In the genomic region with DNA sequence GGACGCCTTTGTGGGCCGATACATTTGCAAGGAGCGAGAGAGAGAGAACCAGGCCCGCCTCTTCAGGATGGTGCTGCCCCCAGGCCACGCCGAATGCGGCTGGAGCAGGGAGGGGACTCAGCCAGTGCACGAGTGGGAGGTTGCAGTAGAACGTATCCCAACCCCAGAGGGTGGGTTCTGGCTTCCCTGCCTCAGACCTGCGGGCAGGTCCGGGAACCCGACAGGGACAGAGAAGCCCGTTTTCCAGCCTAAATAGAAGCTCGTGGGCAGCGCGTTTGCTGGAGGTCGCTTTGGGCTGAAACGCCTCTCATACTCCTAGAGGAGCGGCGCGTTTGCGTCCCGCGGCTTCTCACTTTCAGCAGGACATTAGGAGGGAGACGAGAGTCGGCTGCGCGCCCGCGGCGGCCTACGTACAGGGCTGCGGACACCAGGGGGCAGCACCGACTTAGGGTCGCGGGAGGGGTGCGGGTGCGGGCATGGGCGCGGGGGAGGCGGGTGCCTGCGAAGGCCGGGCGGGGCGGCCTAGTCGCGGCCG, we compare ENCODE assay signal across 7 cellular contexts. TPM values are rescaled to one million over a fixed set of nuclear protein-coding genes. Genes with fewer than 3 reads are reported as not detected.
DNase-seq lines count a peak whose midpoint lies in the region; ATAC-seq, FAIRE-seq and TF ChIP-seq lines count a peak whose summit lies in the region.

No MANE protein-coding gene starts in this region.

- no peak overlapping the region for H3K27ac ChIP-seq in astrocyte (ENCODE audit: low read depth, low read length)
- H3K27ac ChIP-seq in small intestine (ENCODE audit: low read depth in 1 of 2, low read length in 1 of 2), result peak overlapping the region in 1 of 2 donors; percentile 45

- H3K4me1 Mint-ChIP-seq in astrocyte (ENCODE audit: low read depth, unreplicated experiment), result no peaks in the 10 kb centered on the region

- DNase-seq in H7 (peak; percentile 95), T-helper 22 cell (ENCODE audit: low read depth) (peak; percentile 51), astrocyte (ENCODE audit: low read depth) (peak; percentile 57), small intestine (peak; percentile 53), NCI-H2171 (lab: John Stamatoyannopoulos, UW) (no peak)

- H3K27me3 ChIP-seq in H7 (ENCODE audit: control insufficient read depth, insufficient read depth, low read length) (peaks cover 92% of the 10 kb centered on the region), astrocyte (ENCODE audit: insufficient read depth, low read length) (peaks cover 3% of the 10 kb centered on the region), small intestine (ENCODE audit: control insufficient read depth in 2 of 2, insufficient read depth in 2 of 2, low read length in 2 of 2) (peaks cover 6 to 25% of the 10 kb centered on the region in 2 donors)

- H3K4me1 ChIP-seq in astrocyte (ENCODE audit: insufficient read depth, low read length) (peaks cover 21% of the 10 kb centered on the region), small intestine (ENCODE audit: control insufficient read depth in 2 of 2, insufficient read depth in 1 of 2, low read depth in 1 of 2, low read length in 1 of 2) (no peaks in the 10 kb centered on the region)

- H3K36me3 ChIP-seq in H7 (replicated peaks; ENCODE audit: control insufficient read depth, insufficient read depth, low read length), result no peaks in the 10 kb centered on the region
- no peaks in the 10 kb centered on the region for H3K36me3 ChIP-seq in astrocyte (ENCODE audit: insufficient read depth, low read length)
- no peaks in the 10 kb centered on the region for H3K36me3 ChIP-seq in small intestine (ENCODE audit: control insufficient read depth in 2 of 2, insufficient read depth in 2 of 2, low read length in 2 of 2)

- H3K9me3 Mint-ChIP-seq in astrocyte (ENCODE audit: unreplicated experiment), result no peaks in the 10 kb centered on the region

- H4K20me1 ChIP-seq in astrocyte (ENCODE audit: insufficient read depth, low read length), result peaks cover 19% of the 10 kb centered on the region

- peaks cover 19% of the 10 kb centered on the region for H3K79me2 ChIP-seq in astrocyte (ENCODE audit: insufficient read depth, low read length)

- H3K4me3 Mint-ChIP-seq in astrocyte (ENCODE audit: unreplicated experiment), result peak overlapping the region; percentile 27

- no peak for ATAC-seq in HG03196 (IDR thresholded peaks at IDR 0.05; ENCODE audit: unreplicated experiment)

- WGBS in small intestine, 3 donors, result 2 to 5% (median 5%) methylated on average over 30 to 48 of the region's 48 CpGs

- peaks cover 48% of the 10 kb centered on the region for H3K27me3 Mint-ChIP-seq in astrocyte (ENCODE audit: low read depth, unreplicated experiment)

- peaks cover 2% of the 10 kb centered on the region for H3K36me3 Mint-ChIP-seq in astrocyte (ENCODE audit: low read depth, unreplicated experiment)

- peak overlapping the region; percentile 88 for H3K4me2 ChIP-seq in astrocyte (ENCODE audit: low read length)

- H3K9ac ChIP-seq in astrocyte (ENCODE audit: low read length), result no peak overlapping the region

- H3K9me3 ChIP-seq in astrocyte (ENCODE audit: insufficient read depth, low read depth, low read length) (no peaks in the 10 kb centered on the region), iPS-18c (ENCODE audit: control insufficient read depth, insufficient read depth, low read length) (peaks cover 8% of the 10 kb centered on the region), small intestine (ENCODE audit: control insufficient read depth, low read depth) (no peaks in the 10 kb centered on the region)

- H3K27ac Mint-ChIP-seq in astrocyte (ENCODE audit: unreplicated experiment), result no peak overlapping the region

- peak overlapping the region; percentile 89 for H2AFZ ChIP-seq in astrocyte (ENCODE audit: low read depth, low read length)

- H3K4me3 ChIP-seq in H7 (ENCODE audit: insufficient read depth, low read depth, low read length) (peak overlapping the region; percentile 68), astrocyte (ENCODE audit: insufficient read depth, low read depth, low read length) (no peak overlapping the region), iPS-18c (ENCODE audit: insufficient read depth, low read depth, low read length) (peak overlapping the region; percentile 66), small intestine (ENCODE audit: low read depth in 1 of 2, low read length in 2 of 2) (peak overlapping the region in 1 of 2 donors; percentile 52)

- FAIRE-seq in astrocyte (lab: Jason Lieb, UNC), result no peak
- no peak for FAIRE-seq in small intestine (lab: Jason Lieb, UNC)

- peak; percentile 27 for TF ChIP-seq CTCF in astrocyte (IDR thresholded peaks at IDR 0.05; ENCODE audit: insufficient read depth, low read depth, low read length)

RNA-seq across cellular contexts. Expression of gene TBX2, which starts 11.0 kb away (rescaled TPM):
- total RNA-seq in H7 (2014; rRNA removed; shearing (Covaris generic)), result not detected in 2 replicates
- total RNA-seq in astrocyte, result 0.50 and 0.53 TPM in 2 replicates
- 1 to 10 TPM in 2 of 3 donors, under 1 TPM in 1; 0.45 to 9.5 (median 4.3) TPM for polyA plus RNA-seq in small intestine

RNA-seq across cellular contexts. Expression of gene TBX4, which starts 41.6 kb away (rescaled TPM):
- not detected in 2 replicates for total RNA-seq in H7 (2014; rRNA removed; shearing (Covaris generic))
- total RNA-seq in astrocyte, result 0.14 TPM in 1 of 2 replicates, not detected in the other
- not detected for polyA plus RNA-seq in small intestine
